Comparison of ENCODE assay signal across 20 cellular contexts in the genomic region with DNA sequence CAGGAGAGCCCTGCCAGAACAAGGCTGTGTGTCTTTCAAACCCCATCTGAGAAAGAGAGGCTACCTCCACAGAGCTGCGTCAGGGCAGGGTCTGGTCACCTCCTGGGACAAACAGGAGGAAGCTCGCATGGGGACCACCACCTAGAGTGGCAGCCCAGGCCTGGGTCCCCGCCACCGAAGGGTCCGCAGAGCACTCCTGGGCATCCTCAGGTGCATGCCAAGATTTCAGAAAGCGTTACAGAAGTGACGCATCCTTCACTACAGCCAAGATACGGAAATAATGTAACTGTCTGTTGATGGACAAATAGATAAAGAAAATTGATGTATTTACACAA.
"Had no signal": no experiment of that assay in that cellular context is flagged by ENCODE, and none has a peak within 500 bp of the region (broad histone marks: within the 10 kb centered on the region; RNA-seq: fewer than 3 reads in every experiment).

No MANE protein-coding gene starts in this region.

- H3K4me2 ChIP-seq: smooth muscle cell had no signal

- H3K79me2 ChIP-seq: parathyroid adenoma had no signal

- H2AFZ ChIP-seq: parathyroid adenoma had no signal

- H3K9me3 ChIP-seq: esophagus squamous epithelium, left ventricle myocardium inferior, neutrophil, psoas muscle, testis, transverse colon had no signal

- H3K27ac ChIP-seq: esophagus squamous epithelium, left ventricle myocardium inferior, neutrophil, parathyroid adenoma, psoas muscle, testis, transverse colon, VCaP had no signal

- H3K4me1 ChIP-seq: esophagus squamous epithelium, parathyroid adenoma, testis, transverse colon had no signal

- H3K27me3 ChIP-seq: esophagus squamous epithelium, testis, transverse colon had no signal

- DNase-seq: activated CD4-positive, alpha-beta T cell treated with anti-CD3 and anti-CD28 coated beads for 4 hours; activated CD4-positive, alpha-beta T cell treated with anti-CD3 and anti-CD28 coated beads, Interleukin-2, amount 50 U/mL, for 4 hours; activated naive CD8-positive, alpha-beta T cell treated with anti-CD3 and anti-CD28 coated beads, Interleukin-2, amount 50 U/mL, for 24 hours; activated T-cell treated with anti-CD3 and anti-CD28 coated beads, Interleukin-2, amount 50 U/mL, for 48 hours; amygdala; central memory CD4-positive, alpha-beta T cell; esophagus squamous epithelium; left ventricle myocardium inferior; mammary epithelial cell; psoas muscle; stimulated activated CD4-positive, alpha-beta T cell treated with anti-CD3 and anti-CD28 coated beads, Interleukin-15, amount 100 ng/mL, for 24 hours; stimulated activated CD4-positive, alpha-beta T cell treated with anti-CD3 and anti-CD28 coated beads, Interleukin-2, amount 100 ng/mL, for 24 hours; stimulated activated naive CD4-positive, alpha-beta T cell; T-cell; testis; transverse colon had no signal

- ATAC-seq: activated naive CD8-positive, alpha-beta T cell treated with anti-CD3 and anti-CD28 coated beads, Interleukin-2, amount 50 U/mL, for 24 hours; psoas muscle; T-cell had no signal

- H3K4me3 ChIP-seq: esophagus squamous epithelium, left ventricle myocardium inferior, psoas muscle, smooth muscle cell, testis, transverse colon had no signal

- H3K36me3 ChIP-seq: esophagus squamous epithelium, neutrophil, transverse colon had no signal
